ENCODE assay signal across 29 cellular contexts in the genomic region with DNA sequence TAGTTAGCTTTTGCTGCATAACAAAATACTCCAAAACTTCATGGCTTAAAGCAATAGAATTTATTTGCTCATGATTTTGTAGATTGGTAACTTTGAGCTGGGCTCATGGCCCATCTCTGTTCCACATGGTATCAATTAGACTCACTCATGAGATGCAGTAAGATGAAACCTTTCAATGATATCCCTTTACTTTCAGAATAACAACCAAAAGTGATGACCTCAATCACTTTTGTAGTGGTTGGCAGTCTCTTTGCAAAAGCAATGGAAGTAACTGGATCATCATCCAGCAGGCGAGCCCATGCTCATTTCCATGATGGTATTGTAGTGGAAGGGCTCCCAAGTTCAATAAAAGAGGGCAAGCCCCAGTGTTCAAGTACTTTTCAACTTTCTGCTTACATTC. TPM values are rescaled to one million over a fixed set of nuclear protein-coding genes. Genes with fewer than 3 reads are reported as not detected.
"Had no signal": no experiment of that assay in that cellular context is flagged by ENCODE, and none has a peak within 500 bp of the region (broad histone marks: within the 10 kb centered on the region; RNA-seq: fewer than 3 reads in every experiment).

No MANE protein-coding gene starts in this region.

- DNase-seq: activated CD4-positive, alpha-beta T cell treated with anti-CD3 and anti-CD28 coated beads for 48 hours; activated CD4-positive, alpha-beta T cell treated with anti-CD3 and anti-CD28 coated beads, Interleukin-2, amount 50 U/mL, for 48 hours; activated CD8-positive, alpha-beta memory T cell treated with anti-CD3 and anti-CD28 coated beads, Interleukin-2, amount 50 U/mL, for 4 hours; activated gamma-delta T cell; activated naive CD4-positive, alpha-beta T cell treated with anti-CD3 and anti-CD28 coated beads, Interleukin-2, amount 10 ng/mL, durations not matched to agents 7 days and 5 days; activated naive CD8-positive, alpha-beta T cell treated with anti-CD3 and anti-CD28 coated beads, Interleukin-2, amount 10 ng/mL, durations not matched to agents 7 days and 5 days; activated T-cell treated with anti-CD3 and anti-CD28 coated beads, Interleukin-2, amount 50 U/mL, for 1 hour; amygdala; central memory CD4-positive, alpha-beta T cell; endodermal cell; heart left ventricle; hypothalamus; immature natural killer cell; kidney; naive thymus-derived CD4-positive, alpha-beta T cell; ovary; right lobe of liver; stimulated activated CD4-positive, alpha-beta T cell treated with anti-CD3 and anti-CD28 coated beads, Interleukin-12 subunit alpha, Interleukin-12 subunit beta, amount 100 ng/mL, for 4 hours; stimulated activated CD4-positive, alpha-beta T cell treated with anti-CD3 and anti-CD28 coated beads, Interleukin-4, amount 100 ng/mL, for 1 hour; stimulated activated naive CD8-positive, alpha-beta T cell treated with anti-CD3 and anti-CD28 coated beads, Interleukin-15, Interleukin-2, amounts not matched to agents 100 U/mL and 50 U/mL, for 24 hours; T-helper 9 cell had no signal

- H3K9me3 ChIP-seq: breast epithelium, ovary, right lobe of liver, thoracic aorta had no signal

- ATAC-seq: esophagus mucosa; heart left ventricle; naive thymus-derived CD4-positive, alpha-beta T cell; right lobe of liver; stimulated activated naive CD8-positive, alpha-beta T cell treated with anti-CD3 and anti-CD28 coated beads, Interleukin-15, Interleukin-2, amounts not matched to agents 100 U/mL and 50 U/mL, for 24 hours had no signal

- H3K27me3 ChIP-seq: breast epithelium, heart left ventricle, ovary, right lobe of liver had no signal

- H3K36me3 ChIP-seq: breast epithelium, heart left ventricle, ovary, right lobe of liver, thoracic aorta had no signal

- FAIRE-seq: kidney, TTC549, urothelium cell line had no signal

- H3K27ac ChIP-seq: breast epithelium, heart left ventricle, ovary, right lobe of liver, skin epidermis, thoracic aorta, VCaP had no signal

- H3K4me3 ChIP-seq: breast epithelium, heart left ventricle, ovary, right lobe of liver, skin epidermis, thoracic aorta had no signal

- H3K4me1 ChIP-seq: breast epithelium, heart left ventricle, right lobe of liver had no signal

RNA-seq across cellular contexts. Expression of a gene that starts 41.6 kb away (rescaled TPM):
- total RNA-seq: endodermal cell, esophagus mucosa, progenitor cell of endocrine pancreas had no signal
